ENCODE assay signal across 15 cellular contexts in the genomic region with DNA sequence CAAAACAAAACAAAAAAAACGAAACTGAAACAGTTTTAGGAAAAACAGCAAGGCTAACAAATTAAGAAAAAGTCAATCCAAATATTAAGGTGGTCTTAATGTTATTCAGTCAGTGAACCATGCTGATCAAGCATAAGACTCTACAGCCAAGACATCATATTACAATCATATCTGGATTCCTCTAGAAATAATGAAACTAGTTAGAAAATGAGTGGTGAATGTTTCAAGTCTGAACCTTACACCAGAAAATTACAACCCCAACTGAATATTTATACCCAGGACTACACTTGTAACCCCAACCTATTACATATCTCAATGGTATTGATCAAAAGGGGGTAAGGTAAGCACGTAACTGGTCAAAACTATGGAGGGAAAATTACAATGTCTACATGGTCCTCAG. TPM values are rescaled to one million over a fixed set of nuclear protein-coding genes. Genes with fewer than 3 reads are reported as not detected.
DNase-seq lines count a peak whose midpoint lies in the region; ATAC-seq, FAIRE-seq and TF ChIP-seq lines count a peak whose summit lies in the region.
"Had no signal": no experiment of that assay in that cellular context is flagged by ENCODE, and none has a peak within 500 bp of the region (broad histone marks: within the 10 kb centered on the region; RNA-seq: fewer than 3 reads in every experiment).

No MANE protein-coding gene starts in this region.

- intact Hi-C loops in HepG2 (cut with micrococcal nuclease; ENCODE audit: unreplicated experiment) (no loop called here), upper lobe of right lung (cut with DNase I) (no loop called here)
- intact Hi-C loops in activated T-helper 2 cell treated with anti-CD3 and anti-CD28 coated beads, Interferon-gamma antibody, Interleukin-2, Interleukin-4, amounts not matched to agents 10 μg/mL and 5 μg/mL and 100 μg/mL, durations not matched to agents 14 hours and 24 hours and 36 hours (cut with micrococcal nuclease), result no loop called here

- H3K4me3 ChIP-seq in liver (ENCODE audit: low read depth in 1 of 3, low read length in 3 of 3) (peak overlapping the region in 1 of 3 donors; percentile 23), HepG2 (replicated peaks in 1 of 3; ENCODE audit: insufficient read depth in 1 of 3, low read depth in 2 of 3, low read length in 3 of 3) (no peak overlapping the region), fibroblast of villous mesenchyme (ENCODE audit: low read depth, low read length) (peak overlapping the region; percentile 27), upper lobe of right lung (peak overlapping the region; percentile 9)

- H3K36me3 Mint-ChIP-seq in T-cell, result peaks cover 63% of the 10 kb centered on the region
- H3K36me3 Mint-ChIP-seq in activated T-helper 2 cell treated with anti-CD3 and anti-CD28 coated beads, Interferon-gamma antibody, Interleukin-2, Interleukin-4, amounts not matched to agents 10 μg/mL and 5 μg/mL and 100 μg/mL, durations not matched to agents 14 hours and 24 hours and 36 hours (ENCODE audit: low read depth), result peaks cover 75% of the 10 kb centered on the region

- H3K27me3 ChIP-seq in liver (ENCODE audit: control insufficient read depth in 4 of 4, insufficient read depth in 4 of 4, low read length in 3 of 4) (no peaks in the 10 kb centered on the region), HepG2 (ENCODE audit: control insufficient read depth in 1 of 2, insufficient read depth in 2 of 2, low read length in 2 of 2) (no peaks in the 10 kb centered on the region; a peak in 1 of 5 replicates), upper lobe of right lung (no peaks in the 10 kb centered on the region)
- H3K27me3 ChIP-seq: dorsolateral prefrontal cortex had no signal

- peaks cover 0 to 7% (median 4%) of the 10 kb centered on the region in 4 donors for H3K4me1 ChIP-seq in liver (ENCODE audit: control insufficient read depth in 4 of 4, insufficient read depth in 4 of 4, low read length in 3 of 4)
- H3K4me1 ChIP-seq in HepG2 (ENCODE audit: insufficient read depth, low read length), result no peaks in the 10 kb centered on the region
- no peaks in the 10 kb centered on the region for H3K4me1 ChIP-seq in upper lobe of right lung

- DNase-seq in HepG2 (ENCODE audit: low spot score) (no peak), T-cell (no peak), fibroblast of villous mesenchyme (ENCODE audit: low read depth) (peak; percentile 4), upper lobe of right lung (no peak), SHP77 (lab: John Stamatoyannopoulos, UW) (no peak)
- no peak for DNase-seq in activated T-helper 2 cell treated with anti-CD3 and anti-CD28 coated beads, Interferon-gamma antibody, Interleukin-2, Interleukin-4, amounts not matched to agents 10 μg/mL and 5 μg/mL and 100 μg/mL, durations not matched to agents 14 hours and 24 hours and 36 hours (ENCODE audit: low spot score)
- DNase-seq: DMS79; dorsolateral prefrontal cortex; foreskin fibroblast; KBM-7; NCI-H1694; stimulated activated CD4-positive, alpha-beta T cell treated with anti-CD3 and anti-CD28 coated beads, Interleukin-4, amount 100 ng/mL, for 1 hour; stimulated activated naive CD4-positive, alpha-beta T cell had no signal

- BruUV-seq in HepG2 (replicated peaks; lab: Mats Ljungman, UMichigan), result no TSS peak

- H3K4me3 Mint-ChIP-seq in T-cell, result peak overlapping the region in 1 of 3 donors; percentile 72
- no peak overlapping the region for H3K4me3 Mint-ChIP-seq in activated T-helper 2 cell treated with anti-CD3 and anti-CD28 coated beads, Interferon-gamma antibody, Interleukin-2, Interleukin-4, amounts not matched to agents 10 μg/mL and 5 μg/mL and 100 μg/mL, durations not matched to agents 14 hours and 24 hours and 36 hours (ENCODE audit: low read depth)

- no peak overlapping the region for H2AFZ ChIP-seq in HepG2 (ENCODE audit: low read length)

- H3K36me3 ChIP-seq in liver (ENCODE audit: control insufficient read depth in 4 of 4, insufficient read depth in 3 of 4, low read depth in 1 of 4, low read length in 3 of 4) (peaks cover 0 to 36% (median 23%) of the 10 kb centered on the region in 4 donors), HepG2 (replicated peaks in 1 of 2; ENCODE audit: control insufficient read depth in 1 of 2, insufficient read depth in 2 of 2, low read length in 2 of 2) (peaks cover 11 to 49% of the 10 kb centered on the region in 2 experiments; a peak in 4 of 5 replicates), upper lobe of right lung (peaks cover 85% of the 10 kb centered on the region)

- TF ChIP-seq POLR2A in HepG2 (IDR thresholded peaks at IDR 0.05; ENCODE audit: insufficient read depth in 1 of 2, low read depth in 2 of 2, low read length in 2 of 2), result no peak

- H3K4me1 Mint-ChIP-seq in T-cell, result peaks cover 23 to 47% (median 46%) of the 10 kb centered on the region in 3 donors
- peaks cover 15% of the 10 kb centered on the region for H3K4me1 Mint-ChIP-seq in activated T-helper 2 cell treated with anti-CD3 and anti-CD28 coated beads, Interferon-gamma antibody, Interleukin-2, Interleukin-4, amounts not matched to agents 10 μg/mL and 5 μg/mL and 100 μg/mL, durations not matched to agents 14 hours and 24 hours and 36 hours (ENCODE audit: low read depth)

- no peak for TF ChIP-seq EP300 in HepG2 (IDR thresholded peaks at IDR 0.05; ENCODE audit: low read depth in 2 of 2, low read length in 2 of 2)
- TF ChIP-seq EP300 in HepG2 (CRISPR knock-in tag; IDR thresholded peaks at IDR 0.05; ENCODE audit: borderline replicate concordance), result no peak

- in situ Hi-C loops in HepG2 (cut with HindIII; ENCODE audit: extremely low pct_ligation_motif_present, low pct_unique_long_range_greater_than_20kb), result no loop called here

- H3K9ac ChIP-seq in liver (ENCODE audit: low read depth in 1 of 2, low read length in 2 of 2), result peak overlapping the region; percentile 44 to 50
- H3K9ac ChIP-seq in HepG2 (ENCODE audit: insufficient read depth, low read depth, low read length), result no peak overlapping the region

- ATAC-seq in HepG2, result no peak
- no peak for ATAC-seq in T-cell (replicated peaks in 1 of 4)
- no peak for ATAC-seq in upper lobe of right lung
- no peak for ATAC-seq in GM21529 (IDR thresholded peaks at IDR 0.05; ENCODE audit: unreplicated experiment)

- 59% methylated on average over 2 of the region's 2 CpGs for WGBS in liver
- WGBS in HepG2 (ENCODE audit: low lambda C conversion rate), result 91% methylated on average over 2 of the region's 2 CpGs

- peak overlapping the region; percentile 90 to 95 for H3K27ac Mint-ChIP-seq in T-cell
- H3K27ac Mint-ChIP-seq in activated T-helper 2 cell treated with anti-CD3 and anti-CD28 coated beads, Interferon-gamma antibody, Interleukin-2, Interleukin-4, amounts not matched to agents 10 μg/mL and 5 μg/mL and 100 μg/mL, durations not matched to agents 14 hours and 24 hours and 36 hours, result no peak overlapping the region

- CTCF ChIA-PET in HepG2 (lab: Yijun Ruan, JAX; ENCODE audit: low intra/inter-chr PET ratio, low total read pairs), result no interaction called here
- CTCF ChIA-PET in T-cell (lab: Charles Lee), result interaction anchor here in 1 of 2 donors (0.6 kb wide), 1 partner anchor 35 kb away, joined by 3 read pairs; no protein-coding TSS in a partner anchor

- no peaks in the 10 kb centered on the region for H3K9me3 ChIP-seq in liver (ENCODE audit: control insufficient read depth in 4 of 4, low read length in 3 of 4)
- no peaks in the 10 kb centered on the region for H3K9me3 ChIP-seq in HepG2 (ENCODE audit: low read length)
- H3K9me3 ChIP-seq in upper lobe of right lung, result no peaks in the 10 kb centered on the region

- no peaks in the 10 kb centered on the region for H3K9me3 Mint-ChIP-seq in T-cell
- no peaks in the 10 kb centered on the region for H3K9me3 Mint-ChIP-seq in activated T-helper 2 cell treated with anti-CD3 and anti-CD28 coated beads, Interferon-gamma antibody, Interleukin-2, Interleukin-4, amounts not matched to agents 10 μg/mL and 5 μg/mL and 100 μg/mL, durations not matched to agents 14 hours and 24 hours and 36 hours

- H3K27ac ChIP-seq in liver (ENCODE audit: low read depth in 1 of 2, low read length in 2 of 2), result peak overlapping the region in 1 of 2 donors; percentile 54
- H3K27ac ChIP-seq in HepG2 (ENCODE audit: extremely low read length, insufficient read depth, low read length), result no peak overlapping the region
- H3K27ac ChIP-seq in upper lobe of right lung, result no peak overlapping the region

- H3K4me2 ChIP-seq in HepG2 (ENCODE audit: low read depth, low read length), result no peak overlapping the region

- no peak for TF ChIP-seq RAD21 in liver (IDR thresholded peaks at IDR 0.05)
- no peak for TF ChIP-seq RAD21 in HepG2 (CRISPR knock-in tag; IDR thresholded peaks at IDR 0.05)

- H4K20me1 ChIP-seq in HepG2 (ENCODE audit: insufficient read depth, low read length), result no peaks in the 10 kb centered on the region

- POLR2A ChIA-PET in HepG2 (lab: Yijun Ruan, JAX), result no interaction called here
- POLR2A ChIA-PET in T-cell (lab: Charles Lee), result no interaction called here

- no peak for TF ChIP-seq CTCF in liver (IDR thresholded peaks at IDR 0.05; ENCODE audit: low read depth, low read length, missing input control)
- TF ChIP-seq CTCF in HepG2 (CRISPR knock-in tag; IDR thresholded peaks at IDR 0.05), result no peak
- no peak for TF ChIP-seq CTCF in fibroblast of villous mesenchyme (IDR thresholded peaks at IDR 0.05; ENCODE audit: insufficient read depth, low read depth, low read length)
- no peak for TF ChIP-seq CTCF in upper lobe of right lung (IDR thresholded peaks at IDR 0.05)

- FAIRE-seq in HepG2 (lab: Jason Lieb, UNC), result no peak

- no peaks in the 10 kb centered on the region for H3K27me3 Mint-ChIP-seq in T-cell
- H3K27me3 Mint-ChIP-seq in activated T-helper 2 cell treated with anti-CD3 and anti-CD28 coated beads, Interferon-gamma antibody, Interleukin-2, Interleukin-4, amounts not matched to agents 10 μg/mL and 5 μg/mL and 100 μg/mL, durations not matched to agents 14 hours and 24 hours and 36 hours (ENCODE audit: low read depth), result no peaks in the 10 kb centered on the region

- no peaks in the 10 kb centered on the region for H3K79me2 ChIP-seq in HepG2 (ENCODE audit: insufficient read depth, low read length)

RNA-seq across cellular contexts. Expression of a gene that starts 48.8 kb away (rescaled TPM):
- total RNA-seq in liver (1,000 to 10,000 TPM in 1 of 2 donors, 10 to 100 TPM in 1; 99.8 to 1,048 TPM), HepG2 (2016; rRNA removed; fragmentation: Illumina TruSeq; extraction: Trizol) (165 and 181 TPM in 2 replicates), T-cell (10 to 100 TPM; 19.0 to 29.5 (median 23.0) TPM), fibroblast of villous mesenchyme (70.2 and 75.1 TPM in 2 replicates), upper lobe of right lung (68.4 TPM)
- polyA plus RNA-seq in liver (100 to 1,000 TPM; 545 to 605 TPM), HepG2 (2011; rRNA removed) (61.1 and 103 TPM in 2 replicates)
- 33.8 and 40.2 TPM in 2 replicates for total RNA-seq in HepG2 (2016; cell fraction: cytosol; rRNA removed; fragmentation: Illumina TruSeq; extraction: Trizol; ENCODE audit: low read depth)
- 169 and 171 TPM in 2 replicates for total RNA-seq in HepG2 (2016; cell fraction: insoluble cytoplasmic fraction; rRNA removed; fragmentation: Illumina TruSeq; extraction: Trizol)
- total RNA-seq in HepG2 (2016; cell fraction: membrane; rRNA removed; fragmentation: Illumina TruSeq; extraction: Trizol), result 43.6 and 52.2 TPM in 2 replicates
- 70.7 and 80.6 TPM in 2 replicates for total RNA-seq in HepG2 (2016; cell fraction: nucleus; rRNA removed; fragmentation: Illumina TruSeq; extraction: Trizol)
- polyA plus RNA-seq in HepG2 (2011; cell fraction: cytosol; rRNA removed), result 54.7 and 55.0 TPM in 2 replicates
- 14.4 and 15.8 TPM in 2 replicates for polyA plus RNA-seq in HepG2 (2011; cell fraction: nucleus; rRNA removed)
- 55.5 and 70.1 TPM in 2 replicates for polyA plus RNA-seq in HepG2 (2012)
- polyA plus RNA-seq in HepG2 (2016; cell fraction: cytosol; fragmentation: Illumina TruSeq; extraction: Trizol; ENCODE audit: low read depth), result 18.2 and 19.6 TPM in 2 replicates
- polyA plus RNA-seq in HepG2 (2016; cell fraction: insoluble cytoplasmic fraction; fragmentation: Illumina TruSeq; extraction: Trizol; ENCODE audit: low read depth), result 149 and 162 TPM in 2 replicates
- 25.8 and 27.5 TPM in 2 replicates for polyA plus RNA-seq in HepG2 (2016; cell fraction: membrane; fragmentation: Illumina TruSeq; extraction: Trizol; ENCODE audit: low read depth)
- 78.0 and 80.5 TPM in 2 replicates for polyA plus RNA-seq in HepG2 (2016; cell fraction: nucleus; fragmentation: Illumina TruSeq; extraction: Trizol; ENCODE audit: insufficient read depth, low read depth)
- polyA minus RNA-seq in HepG2 (2011; rRNA and poly(A)+ RNA removed; ENCODE audit: low replicate concordance), result 45.7 and 49.8 TPM in 2 replicates
- polyA minus RNA-seq in HepG2 (2011; cell fraction: cytosol; rRNA and poly(A)+ RNA removed), result 49.8 and 68.9 TPM in 2 replicates
- 35.7 and 41.6 TPM in 2 replicates for polyA minus RNA-seq in HepG2 (2011; cell fraction: nucleus; rRNA and poly(A)+ RNA removed)
- total RNA-seq in activated T-helper 2 cell treated with anti-CD3 and anti-CD28 coated beads, Interferon-gamma antibody, Interleukin-2, Interleukin-4, amounts not matched to agents 10 μg/mL and 5 μg/mL and 100 μg/mL, durations not matched to agents 14 hours and 24 hours and 36 hours, result 66.8 and 76.6 TPM in 2 replicates

RNA-seq across cellular contexts. Expression of a gene that starts 52.2 kb away (rescaled TPM):
- 10 to 100 TPM in 1 of 2 donors, 1 to 10 TPM in 1; 8.5 to 12.7 TPM for total RNA-seq in liver
- 1 to 10 TPM; 1.6 to 3.3 TPM for polyA plus RNA-seq in liver
- 11.2 and 16.8 TPM in 2 replicates for total RNA-seq in HepG2 (2016; rRNA removed; fragmentation: Illumina TruSeq; extraction: Trizol)
- total RNA-seq in HepG2 (2016; cell fraction: cytosol; rRNA removed; fragmentation: Illumina TruSeq; extraction: Trizol; ENCODE audit: low read depth), result 3.0 and 3.6 TPM in 2 replicates
- total RNA-seq in HepG2 (2016; cell fraction: insoluble cytoplasmic fraction; rRNA removed; fragmentation: Illumina TruSeq; extraction: Trizol), result 11.0 and 16.0 TPM in 2 replicates
- total RNA-seq in HepG2 (2016; cell fraction: membrane; rRNA removed; fragmentation: Illumina TruSeq; extraction: Trizol), result 5.2 and 6.0 TPM in 2 replicates
- 14.8 and 18.0 TPM in 2 replicates for total RNA-seq in HepG2 (2016; cell fraction: nucleus; rRNA removed; fragmentation: Illumina TruSeq; extraction: Trizol)
- polyA plus RNA-seq in HepG2 (2011; rRNA removed), result 3.5 and 4.4 TPM in 2 replicates
- polyA plus RNA-seq in HepG2 (2011; cell fraction: cytosol; rRNA removed), result 1.6 and 2.5 TPM in 2 replicates
- polyA plus RNA-seq in HepG2 (2011; cell fraction: nucleus; rRNA removed), result 4.4 and 4.5 TPM in 2 replicates
- polyA plus RNA-seq in HepG2 (2012), result 3.2 and 4.8 TPM in 2 replicates
- polyA plus RNA-seq in HepG2 (2016; cell fraction: cytosol; fragmentation: Illumina TruSeq; extraction: Trizol; ENCODE audit: low read depth), result 0.24 and 0.34 TPM in 2 replicates
- 10.1 TPM in 2 replicates for polyA plus RNA-seq in HepG2 (2016; cell fraction: insoluble cytoplasmic fraction; fragmentation: Illumina TruSeq; extraction: Trizol; ENCODE audit: low read depth)
- polyA plus RNA-seq in HepG2 (2016; cell fraction: membrane; fragmentation: Illumina TruSeq; extraction: Trizol; ENCODE audit: low read depth), result 0.60 and 0.72 TPM in 2 replicates
- polyA plus RNA-seq in HepG2 (2016; cell fraction: nucleus; fragmentation: Illumina TruSeq; extraction: Trizol; ENCODE audit: insufficient read depth, low read depth), result 13.1 and 17.1 TPM in 2 replicates
- polyA minus RNA-seq in HepG2 (2011; rRNA and poly(A)+ RNA removed; ENCODE audit: low replicate concordance), result 10.1 and 20.2 TPM in 2 replicates
- 6.4 and 7.4 TPM in 2 replicates for polyA minus RNA-seq in HepG2 (2011; cell fraction: cytosol; rRNA and poly(A)+ RNA removed)
- 26.0 and 33.7 TPM in 2 replicates for polyA minus RNA-seq in HepG2 (2011; cell fraction: nucleus; rRNA and poly(A)+ RNA removed)
- 10 to 100 TPM; 46.9 to 54.1 (median 49.1) TPM for total RNA-seq in T-cell
- 15.8 and 19.0 TPM in 2 replicates for total RNA-seq in fibroblast of villous mesenchyme
- total RNA-seq in upper lobe of right lung, result 15.0 TPM
- 25.6 and 28.5 TPM in 2 replicates for total RNA-seq in activated T-helper 2 cell treated with anti-CD3 and anti-CD28 coated beads, Interferon-gamma antibody, Interleukin-2, Interleukin-4, amounts not matched to agents 10 μg/mL and 5 μg/mL and 100 μg/mL, durations not matched to agents 14 hours and 24 hours and 36 hours

RNA-seq across cellular contexts. Expression of a gene that starts 52.7 kb away (rescaled TPM):
- total RNA-seq in liver (10 to 100 TPM; 31.3 to 65.7 TPM), HepG2 (2016; rRNA removed; fragmentation: Illumina TruSeq; extraction: Trizol) (61.1 and 71.6 TPM in 2 replicates), T-cell (100 to 1,000 TPM; 376 to 547 (median 410) TPM), fibroblast of villous mesenchyme (152 and 158 TPM in 2 replicates), upper lobe of right lung (74.0 TPM)
- polyA plus RNA-seq in liver (10 to 100 TPM in 1 of 2 donors, 1 to 10 TPM in 1; 9.9 to 10.4 TPM), HepG2 (2011; rRNA removed) (39.5 and 40.0 TPM in 2 replicates)
- total RNA-seq in HepG2 (2016; cell fraction: cytosol; rRNA removed; fragmentation: Illumina TruSeq; extraction: Trizol; ENCODE audit: low read depth), result 43.6 and 66.5 TPM in 2 replicates
- 64.7 and 69.5 TPM in 2 replicates for total RNA-seq in HepG2 (2016; cell fraction: insoluble cytoplasmic fraction; rRNA removed; fragmentation: Illumina TruSeq; extraction: Trizol)
- total RNA-seq in HepG2 (2016; cell fraction: membrane; rRNA removed; fragmentation: Illumina TruSeq; extraction: Trizol), result 41.9 and 47.7 TPM in 2 replicates
- total RNA-seq in HepG2 (2016; cell fraction: nucleus; rRNA removed; fragmentation: Illumina TruSeq; extraction: Trizol), result 142 and 164 TPM in 2 replicates
- 11.0 and 21.3 TPM in 2 replicates for polyA plus RNA-seq in HepG2 (2011; cell fraction: cytosol; rRNA removed)
- 67.8 and 83.9 TPM in 2 replicates for polyA plus RNA-seq in HepG2 (2011; cell fraction: nucleus; rRNA removed)
- polyA plus RNA-seq in HepG2 (2012), result 24.1 and 34.9 TPM in 2 replicates
- polyA plus RNA-seq in HepG2 (2016; cell fraction: cytosol; fragmentation: Illumina TruSeq; extraction: Trizol; ENCODE audit: low read depth), result 2.1 and 2.6 TPM in 2 replicates
- polyA plus RNA-seq in HepG2 (2016; cell fraction: insoluble cytoplasmic fraction; fragmentation: Illumina TruSeq; extraction: Trizol; ENCODE audit: low read depth), result 35.5 and 37.3 TPM in 2 replicates
- polyA plus RNA-seq in HepG2 (2016; cell fraction: membrane; fragmentation: Illumina TruSeq; extraction: Trizol; ENCODE audit: low read depth), result 4.3 and 5.2 TPM in 2 replicates
- 118 and 119 TPM in 2 replicates for polyA plus RNA-seq in HepG2 (2016; cell fraction: nucleus; fragmentation: Illumina TruSeq; extraction: Trizol; ENCODE audit: insufficient read depth, low read depth)
- polyA minus RNA-seq in HepG2 (2011; rRNA and poly(A)+ RNA removed; ENCODE audit: low replicate concordance), result 51.6 and 65.8 TPM in 2 replicates
- polyA minus RNA-seq in HepG2 (2011; cell fraction: cytosol; rRNA and poly(A)+ RNA removed), result 24.1 and 39.3 TPM in 2 replicates
- polyA minus RNA-seq in HepG2 (2011; cell fraction: nucleus; rRNA and poly(A)+ RNA removed), result 500 and 521 TPM in 2 replicates
- total RNA-seq in activated T-helper 2 cell treated with anti-CD3 and anti-CD28 coated beads, Interferon-gamma antibody, Interleukin-2, Interleukin-4, amounts not matched to agents 10 μg/mL and 5 μg/mL and 100 μg/mL, durations not matched to agents 14 hours and 24 hours and 36 hours, result 34.1 and 34.7 TPM in 2 replicates

Comparison
In these comparisons a context has a peak if more than half of its experiments do, and no peak if none do; other contexts are left out.
1. H3K4me3 ChIP-seq: peak in fibroblast of villous mesenchyme (single experiment) and upper lobe of right lung (single experiment); none in HepG2 (0 of 3).